15 cellular contexts compared by ENCODE assay signal in genomic region chr1:14334336-14335176, GRCh38.
DNase-seq lines count a peak whose midpoint lies in the region; ATAC-seq, FAIRE-seq and TF ChIP-seq lines count a peak whose summit lies in the region.
"Had no signal": no experiment of that assay in that cellular context is flagged by ENCODE, and none has a peak within 500 bp of the region (broad histone marks: within the 10 kb centered on the region; RNA-seq: fewer than 3 reads in every experiment).

No MANE protein-coding gene starts in this region.

- no peaks in the 10 kb centered on the region for H3K4me1 ChIP-seq in GM12878 (ENCODE audit: control insufficient read depth, insufficient read depth, low read length)
- H3K4me1 ChIP-seq: neural progenitor cell had no signal

- TF ChIP-seq RAD21 in GM12878 (IDR thresholded peaks at IDR 0.05; ENCODE audit: insufficient read depth, low read depth, low read length), result no peak

- CTCF ChIA-PET in GM12878 (lab: Yijun Ruan, JAX), result no interaction called here

- BruUV-seq in GM12878 (replicated peaks; lab: Mats Ljungman, UMichigan), result no TSS peak

- RAD21 ChIA-PET in GM12878 (lab: Charles Lee; ENCODE audit: unreplicated experiment), result no interaction called here

- in situ Hi-C loops in GM12878 (cut with MboI), result no loop called here

- POLR2A ChIA-PET in GM12878 (lab: Charles Lee), result no interaction called here

- no peak overlapping the region for H3K4me2 ChIP-seq in GM12878 (ENCODE audit: control insufficient read depth, insufficient read depth)
- H3K4me2 ChIP-seq: neural progenitor cell had no signal

- no peak overlapping the region for H3K9ac ChIP-seq in GM12878 (ENCODE audit: control insufficient read depth, insufficient read depth, low read length)
- H3K9ac ChIP-seq: neural progenitor cell had no signal

- SMC1A ChIA-PET in GM12878 (lab: Charles Lee; ENCODE audit: uncharacterized antibody, unreplicated experiment), result no interaction called here

- intact Hi-C loops in GM12878 (cut with micrococcal nuclease; ENCODE audit: unreplicated experiment), result no loop called here

- TF ChIP-seq POLR2A in GM12878 (IDR thresholded peaks at IDR 0.05; ENCODE audit: low read depth, low read length), result no peak
- TF ChIP-seq POLR2A in GM12891 (IDR thresholded peaks at IDR 0.05; ENCODE audit: low read depth, low read length), result no peak

- no peaks in the 10 kb centered on the region for H3K9me3 ChIP-seq in GM12878 (replicated peaks; ENCODE audit: control insufficient read depth, insufficient read depth, low read length)

- FAIRE-seq in GM12878 (lab: Jason Lieb, UNC) (no peak), GM12891 (lab: Jason Lieb, UNC) (no peak)
- FAIRE-seq: GM19239 had no signal

- TF ChIP-seq CTCF in GM12878 (IDR thresholded peaks at IDR 0.05 in 2 of 3, conservative IDR thresholded peaks at IDR 0.05 in 1 of 3; ENCODE audit: control insufficient read depth in 2 of 3, extremely low read depth in 1 of 3, insufficient read depth in 1 of 3, low read depth in 3 of 3, low read length in 3 of 3), result no peak

- no peak for ATAC-seq in GM12878
- no peak for ATAC-seq in HG02981 (IDR thresholded peaks at IDR 0.05; ENCODE audit: unreplicated experiment)
- no peak for ATAC-seq in GM21423 (IDR thresholded peaks at IDR 0.05; ENCODE audit: unreplicated experiment)
- ATAC-seq: right cardiac atrium had no signal

- no peak for TF ChIP-seq EP300 in GM12878 (IDR thresholded peaks at IDR 0.05; ENCODE audit: borderline replicate concordance in 1 of 2, control insufficient read depth in 1 of 2, low read depth in 2 of 2, low read length in 2 of 2)

- no peak overlapping the region for H3K27ac ChIP-seq in GM12878 (ENCODE audit: control insufficient read depth, insufficient read depth)
- H3K27ac ChIP-seq: C4-2B, neural progenitor cell had no signal

- H3K79me2 ChIP-seq in GM12878 (ENCODE audit: control insufficient read depth, insufficient read depth, low read length), result no peaks in the 10 kb centered on the region

- WGBS in GM12878 (ENCODE audit: insufficient coverage, insufficient replicate concordance, low lambda C conversion rate, missing lambda C conversion rate), result 11% methylated on average over 7 of the region's 7 CpGs

- no peak overlapping the region for H2AFZ ChIP-seq in GM12878 (ENCODE audit: control insufficient read depth, low read depth, low read length)
- H2AFZ ChIP-seq: neural progenitor cell had no signal

- no peak overlapping the region for H3K4me3 ChIP-seq in GM12878
- H3K4me3 ChIP-seq: lung, neural progenitor cell had no signal

- H3K36me3 ChIP-seq in GM12878 (ENCODE audit: control insufficient read depth in 2 of 2, insufficient read depth in 2 of 2, low read length in 1 of 2), result no peaks in the 10 kb centered on the region
- H3K36me3 ChIP-seq: neural progenitor cell had no signal

- DNase-seq in stimulated activated CD4-positive, alpha-beta T cell treated with anti-CD3 and anti-CD28 coated beads, Interleukin-12 subunit alpha, Interleukin-12 subunit beta, amount 100 ng/mL, for 4 hours, result peak; percentile 3
- DNase-seq in stimulated activated CD4-positive, alpha-beta T cell treated with anti-CD3 and anti-CD28 coated beads, Interleukin-2, amount 100 ng/mL, for 48 hours, result no peak
- DNase-seq in M059J (ENCODE audit: low read depth) (peak; percentile 73), GM12878 (ENCODE audit: low read depth, low spot score) (no peak), GM12891 (ENCODE audit: insufficient read length, low spot score) (no peak)
- DNase-seq in stimulated activated CD4-positive, alpha-beta T cell treated with anti-CD3 and anti-CD28 coated beads, Interleukin-4, amount 100 ng/mL, for 4 hours, result peak; percentile 1 to 7
- DNase-seq: activated CD4-positive, alpha-beta T cell treated with anti-CD3 and anti-CD28 coated beads for 1 hour; right cardiac atrium; stimulated activated naive CD4-positive, alpha-beta T cell treated with Interleukin-2 at 50 U/mL for 16 hours had no signal

- no peaks in the 10 kb centered on the region for H3K27me3 ChIP-seq in GM12878 (replicated peaks in 1 of 2; ENCODE audit: control insufficient read depth in 2 of 2, insufficient read depth in 2 of 2, low read length in 1 of 2)
- H3K27me3 ChIP-seq: neural progenitor cell had no signal

- no peaks in the 10 kb centered on the region for H4K20me1 ChIP-seq in GM12878 (ENCODE audit: control insufficient read depth, insufficient read depth)

TF ChIP-seq in GM12878, 131 proteins besides CTCF, POLR2A, EP300 and RAD21:
- TF ChIP-seq PBX3 (IDR thresholded peaks at IDR 0.05; ENCODE audit: insufficient replicate concordance, low read depth, low read length) (no peak), SKIL (IDR thresholded peaks at IDR 0.05; ENCODE audit: low read depth, poor library complexity, severe bottlenecking) (no peak), CREM (IDR thresholded peaks at IDR 0.05; ENCODE audit: low read depth) (no peak), RAD51 (IDR thresholded peaks at IDR 0.05) (peak; percentile 38; the same call in 1 of the 2 replicates), CBX5 (IDR thresholded peaks at IDR 0.05; ENCODE audit: low read depth) (no peak), CBFB (IDR thresholded peaks at IDR 0.05; ENCODE audit: low read depth) (no peak), ZNF274 (IDR thresholded peaks at IDR 0.05; ENCODE audit: insufficient read depth, insufficient read length) (no peak), POLR2AphosphoS2 (IDR thresholded peaks at IDR 0.05; ENCODE audit: low read depth, low read length) (no peak), HDAC2 (IDR thresholded peaks at IDR 0.05) (no peak)
TF ChIP-seq in GM12878: peak in this region for 1.

TF ChIP-seq in GM12891, 5 proteins besides CTCF, POLR2A, EP300 and RAD21:
- no peak for TF ChIP-seq PAX5 (IDR thresholded peaks at IDR 0.05; ENCODE audit: insufficient read depth, low read length, severe bottlenecking)
- TF ChIP-seq POU2F2 (IDR thresholded peaks at IDR 0.05; ENCODE audit: low read depth, low read length), result no peak
- TF ChIP-seq POLR2AphosphoS5 (IDR thresholded peaks at IDR 0.05; ENCODE audit: low read depth, low read length), result no peak
- no peak for TF ChIP-seq TAF1 (IDR thresholded peaks at IDR 0.05; ENCODE audit: low read depth, low read length)
- TF ChIP-seq SPI1 (IDR thresholded peaks at IDR 0.05; ENCODE audit: low read depth, low read length), result no peak

Comparison
In these comparisons a context has a peak if more than half of its experiments do, and no peak if none do; other contexts are left out.
1. DNase-seq: peak in stimulated activated CD4-positive, alpha-beta T cell treated with anti-CD3 and anti-CD28 coated beads, Interleukin-12 subunit alpha, Interleukin-12 subunit beta, amount 100 ng/mL, for 4 hours (single experiment), M059J (single experiment) and stimulated activated CD4-positive, alpha-beta T cell treated with anti-CD3 and anti-CD28 coated beads, Interleukin-4, amount 100 ng/mL, for 4 hours (2 of 2); none in stimulated activated CD4-positive, alpha-beta T cell treated with anti-CD3 and anti-CD28 coated beads, Interleukin-2, amount 100 ng/mL, for 48 hours (0 of 2), GM12878 (single experiment) and GM12891 (single experiment).